Comparison of ENCODE assay signal across 8 cellular contexts in genomic region chr5:170638454-170639220, GRCh38.
DNase-seq lines count a peak whose midpoint lies in the region; ATAC-seq, FAIRE-seq and TF ChIP-seq lines count a peak whose summit lies in the region.

No MANE protein-coding gene starts in this region.

- DNase-seq in D721Med (ENCODE audit: insufficient read length, low spot score) (peak; percentile 64), LNCaP clone FGC (ENCODE audit: low read depth) (no peak), T1000 (lab: John Stamatoyannopoulos, UW) (peak; percentile 16), astrocyte of the hippocampus (ENCODE audit: low read depth, low spot score) (peak; percentile 74), iPS DF 6.9 (ENCODE audit: low read depth, low spot score) (peak; percentile 85)
- DNase-seq in stimulated activated CD4-positive, alpha-beta T cell treated with anti-CD3 and anti-CD28 coated beads, Interleukin-15, amount 100 ng/mL, for 24 hours = peak; percentile 81

- no peaks in the 10 kb centered on the region for H3K27me3 ChIP-seq in iPS DF 6.9 (ENCODE audit: control insufficient read depth, insufficient read depth, low read length)

- peak; percentile 80 for ATAC-seq in GM21529 (IDR thresholded peaks at IDR 0.05; ENCODE audit: unreplicated experiment)
- ATAC-seq in GM19328 (IDR thresholded peaks at IDR 0.05; ENCODE audit: unreplicated experiment) = no peak

- no peak overlapping the region for H3K27ac ChIP-seq in iPS DF 6.9 (ENCODE audit: low read length)

- H3K4me1 ChIP-seq in iPS DF 6.9 (ENCODE audit: control insufficient read depth, insufficient read depth, low read length) = peaks cover 2% of the 10 kb centered on the region; the same call in 1 of the 2 replicates

- no peaks in the 10 kb centered on the region for H3K9me3 ChIP-seq in iPS DF 6.9 (ENCODE audit: control insufficient read depth, insufficient read depth, low read length)

- no peak for FAIRE-seq in D721Med (lab: Jason Lieb, UNC)

- no CpG with 5 or more reads among the region's 15 CpGs for WGBS in iPS DF 6.9 (ENCODE audit: insufficient coverage, insufficient read length)

- TF ChIP-seq CTCF in D721Med (IDR thresholded peaks at IDR 0.05; ENCODE audit: insufficient read depth, missing control alignments) (peak; percentile 87), LNCaP clone FGC (IDR thresholded peaks at IDR 0.05; ENCODE audit: control insufficient read depth, extremely low read depth, insufficient read depth) (peak; percentile 95)

- H3K36me3 ChIP-seq in iPS DF 6.9 (ENCODE audit: control insufficient read depth, insufficient read depth, low read length) = no peaks in the 10 kb centered on the region

- no peak overlapping the region for H3K4me3 ChIP-seq in LNCaP clone FGC (ENCODE audit: low read depth, low read length)
- H3K4me3 ChIP-seq in iPS DF 6.9 (ENCODE audit: low read length) = no peak overlapping the region
